9 cellular contexts compared by ENCODE assay signal in the genomic region with DNA sequence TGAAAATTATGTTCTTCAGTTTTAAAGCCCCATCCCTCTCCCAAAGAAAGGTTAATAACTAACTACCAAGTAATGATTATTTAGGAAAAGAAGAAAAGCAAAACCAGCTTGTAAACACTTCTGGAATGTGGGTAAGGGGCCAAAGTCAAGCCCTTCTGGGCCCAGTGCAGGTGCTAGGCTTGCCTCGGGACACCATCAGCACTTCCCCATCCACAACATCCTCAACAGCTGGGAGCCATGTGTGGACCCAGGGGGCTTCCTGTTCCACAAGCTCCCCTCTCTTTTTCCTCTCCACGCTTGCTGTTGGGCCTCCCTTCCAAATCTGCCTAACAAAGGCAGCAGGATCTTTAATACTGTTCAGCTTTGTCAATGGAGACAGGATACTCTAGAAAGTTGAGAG. TPM values are rescaled to one million over a fixed set of nuclear protein-coding genes. Genes with fewer than 3 reads are reported as not detected.
DNase-seq lines count a peak whose midpoint lies in the region; TF ChIP-seq lines count a peak whose summit lies in the region.
"Not testable (repeated sequence)": the region's sequence is repeated elsewhere in the genome, so short reads cannot be mapped to it uniquely, and the experiment has no call there.
"Had no signal": no experiment of that assay in that cellular context is flagged by ENCODE, and none has a peak within 500 bp of the region (broad histone marks: within the 10 kb centered on the region; RNA-seq: fewer than 3 reads in every experiment).

No MANE protein-coding gene starts in this region.

- intact Hi-C loops in Caco-2 (cut with micrococcal nuclease; ENCODE audit: unreplicated experiment): not testable (repeated sequence)

- H3K27me3 Mint-ChIP-seq in Caco-2 (ENCODE audit: insufficient read depth, unreplicated experiment); type B pancreatic cell: not testable (repeated sequence)

- not testable (repeated sequence) for H3K4me2 ChIP-seq in neuronal stem cell (ENCODE audit: insufficient read depth, low read length, poor library complexity, severe bottlenecking)

- not testable (repeated sequence) for H3K23ac ChIP-seq in neuronal stem cell (ENCODE audit: low read depth, low read length, poor library complexity)

- H2BK12ac ChIP-seq in neuronal stem cell (ENCODE audit: low read length): not testable (repeated sequence)

- DNase-seq in Caco-2 (peak in 1 of 2 experiments; percentile 28), HAP-1 (ENCODE audit: low spot score in 2 of 2) (peak; percentile 34 to 60), NT2/D1 (ENCODE audit: low read depth, low spot score) (peak; percentile 47), type B pancreatic cell (ENCODE audit: extremely low spot score, unreplicated experiment) (peak; percentile 32)
- DNase-seq in activated effector memory CD4-positive, alpha-beta T cell treated with anti-CD3 and anti-CD28 coated beads, Interleukin-2, amount 50 U/mL, for 16 hours: peak; percentile 27
- DNase-seq in neuronal stem cell (ENCODE audit: low spot score): not testable (repeated sequence)

- not testable (repeated sequence) for H3K27ac ChIP-seq in iPS-18a (ENCODE audit: low read length); liver (ENCODE audit: low read depth in 1 of 2, low read length in 2 of 2); neuronal stem cell (replicated peaks; ENCODE audit: low read length)

- H2BK15ac ChIP-seq in neuronal stem cell (ENCODE audit: low read length): not testable (repeated sequence)

- H3K4me1 ChIP-seq in Caco-2: peaks cover 25% of the 10 kb centered on the region
- peaks cover 10% of the 10 kb centered on the region for H3K4me1 ChIP-seq in HAP-1
- not testable (repeated sequence) for H3K4me1 ChIP-seq in NT2/D1 (ENCODE audit: insufficient read depth, insufficient read length); neuronal stem cell (ENCODE audit: control insufficient read depth in 2 of 2, insufficient read depth in 1 of 2, low read depth in 1 of 2, low read length in 2 of 2)
- peaks cover 25% of the 10 kb centered on the region for H3K4me1 ChIP-seq in iPS-18a (ENCODE audit: control insufficient read depth, low read depth, low read length)
- peaks cover 6 to 26% (median 11%) of the 10 kb centered on the region in 4 donors for H3K4me1 ChIP-seq in liver (ENCODE audit: control insufficient read depth in 4 of 4, insufficient read depth in 4 of 4, low read length in 3 of 4)

- H3K18ac ChIP-seq in neuronal stem cell (ENCODE audit: low read length): not testable (repeated sequence)

- not testable (repeated sequence) for H3K9me3 Mint-ChIP-seq in Caco-2 (ENCODE audit: unreplicated experiment); type B pancreatic cell

- not testable (repeated sequence) for H3K4ac ChIP-seq in neuronal stem cell (ENCODE audit: low read length)

- POLR2A ChIA-PET in Caco-2 (lab: Charles Lee): not testable (repeated sequence)

- H3K27ac Mint-ChIP-seq in Caco-2 (ENCODE audit: unreplicated experiment); type B pancreatic cell: not testable (repeated sequence)

- H2AK5ac ChIP-seq in neuronal stem cell (ENCODE audit: low read depth, low read length): not testable (repeated sequence)

- H4K8ac ChIP-seq in neuronal stem cell (ENCODE audit: low read depth, low read length): not testable (repeated sequence)

- H3K4me1 Mint-ChIP-seq in Caco-2 (ENCODE audit: low read depth, unreplicated experiment) (peaks cover 31% of the 10 kb centered on the region), type B pancreatic cell (ENCODE audit: unreplicated experiment) (peaks cover 11% of the 10 kb centered on the region)

- H4K91ac ChIP-seq in neuronal stem cell (ENCODE audit: low read depth, low read length, poor library complexity): not testable (repeated sequence)

- H2BK5ac ChIP-seq in neuronal stem cell (ENCODE audit: low read length): not testable (repeated sequence)

- WGBS in liver: 25% methylated on average over 2 of the region's 2 CpGs
- WGBS in neuronal stem cell (ENCODE audit: extremely low coverage in 2 of 2, insufficient read length in 2 of 2, insufficient replicate concordance in 1 of 2), 2 donors: no CpG with 5 or more reads among the region's 2 CpGs

- not testable (repeated sequence) for H3K14ac ChIP-seq in neuronal stem cell (ENCODE audit: low read length)

- TF ChIP-seq RAD21 in liver (IDR thresholded peaks at IDR 0.05): not testable (repeated sequence)

- H3K36me3 ChIP-seq in Caco-2 (ENCODE audit: control insufficient read depth, insufficient read depth, low read length); HAP-1 (replicated peaks); NT2/D1 (ENCODE audit: insufficient read depth, insufficient read length, low read length); iPS-18a (ENCODE audit: control insufficient read depth, low read depth, low read length); liver (ENCODE audit: control insufficient read depth in 4 of 4, insufficient read depth in 3 of 4, low read depth in 1 of 4, low read length in 3 of 4); neuronal stem cell (replicated peaks in 1 of 2; ENCODE audit: control insufficient read depth in 2 of 2, insufficient read depth in 2 of 2, low read length in 2 of 2): not testable (repeated sequence)

- CTCF ChIA-PET in Caco-2 (lab: Charles Lee): not testable (repeated sequence)

- not testable (repeated sequence) for H3K9ac ChIP-seq in NT2/D1 (ENCODE audit: insufficient read length, low read depth); iPS-18a (ENCODE audit: low read length); liver (ENCODE audit: low read depth in 1 of 2, low read length in 2 of 2); neuronal stem cell (ENCODE audit: low read depth, low read length, poor library complexity)

- BruUV-seq in Caco-2 (replicated peaks; lab: Mats Ljungman, UMichigan): not testable (repeated sequence)

- not testable (repeated sequence) for H3K27me3 ChIP-seq in Caco-2 (replicated peaks; ENCODE audit: control insufficient read depth, insufficient read depth, low read length); HAP-1 (ENCODE audit: low read depth); NT2/D1 (ENCODE audit: insufficient read depth, insufficient read length); iPS-18a (ENCODE audit: control insufficient read depth, insufficient read depth, low read length); liver (ENCODE audit: control insufficient read depth in 4 of 4, insufficient read depth in 4 of 4, low read length in 3 of 4); neuronal stem cell (ENCODE audit: control insufficient read depth in 3 of 3, insufficient read depth in 3 of 3, low read depth in 1 of 3, low read length in 3 of 3)

- peak overlapping the region; percentile 40 for H2AFZ ChIP-seq in neuronal stem cell (ENCODE audit: low read length)

- not testable (repeated sequence) for H3K9me3 ChIP-seq in Caco-2; HAP-1; NT2/D1 (ENCODE audit: insufficient read depth, low read length); iPS-18a (ENCODE audit: control insufficient read depth, low read depth, low read length); liver (ENCODE audit: control insufficient read depth in 4 of 4, low read length in 3 of 4); neuronal stem cell (replicated peaks in 1 of 2; ENCODE audit: control insufficient read depth in 2 of 2, insufficient read depth in 1 of 2, low read depth in 1 of 2, low read length in 2 of 2)

- H3K4me3 ChIP-seq in Caco-2 (ENCODE audit: low read depth, low read length); HAP-1; NT2/D1 (ENCODE audit: insufficient read length, low read depth); liver (ENCODE audit: low read depth in 1 of 3, low read length in 3 of 3); neuronal stem cell (ENCODE audit: low read length in 2 of 2): not testable (repeated sequence)
- H3K4me3 ChIP-seq in iPS-18a (ENCODE audit: low read length): peak overlapping the region; percentile 3

- not testable (repeated sequence) for TF ChIP-seq CTCF in Caco-2 (IDR thresholded peaks at IDR 0.05; ENCODE audit: insufficient read depth in 1 of 2, low read depth in 1 of 2, low read length in 1 of 2, severe bottlenecking in 1 of 2, unreplicated experiment in 1 of 2); liver (IDR thresholded peaks at IDR 0.05; ENCODE audit: low read depth, low read length, missing input control); type B pancreatic cell (conservative IDR thresholded peaks at IDR 0.05)

- in situ Hi-C loops in HAP-1 (cut with MboI; ENCODE audit: low sequenced_read_pairs): not testable (repeated sequence)

- peak overlapping the region; percentile 34 for H3K4me3 Mint-ChIP-seq in Caco-2 (ENCODE audit: unreplicated experiment)
- not testable (repeated sequence) for H3K4me3 Mint-ChIP-seq in type B pancreatic cell

- not testable (repeated sequence) for H2BK120ac ChIP-seq in neuronal stem cell (ENCODE audit: low read depth, low read length)

- not testable (repeated sequence) for H3K36me3 Mint-ChIP-seq in Caco-2 (ENCODE audit: insufficient read depth, unreplicated experiment); type B pancreatic cell

- not testable (repeated sequence) for H3K79me1 ChIP-seq in neuronal stem cell (ENCODE audit: low read depth, low read length)

TF ChIP-seq in liver, 16 proteins besides CTCF, POLR2A, EP300 and RAD21:
- TF ChIP-seq FOXA2 (IDR thresholded peaks at IDR 0.05): peak; percentile 5
- peak in 1 of 2 donors; percentile 6 for TF ChIP-seq HNF4A (conservative IDR thresholded peaks at IDR 0.05)
TF ChIP-seq in liver: peak in this region for 2; not testable (repeated sequence) for 14.

RNA-seq across cellular contexts. Expression of gene CSPG4, which starts 58.4 kb away (rescaled TPM):
- 0.12 and 0.20 TPM in 2 replicates for total RNA-seq in Caco-2 (2022)
- total RNA-seq in liver: 1 to 10 TPM; 1.2 to 1.5 TPM
- polyA plus RNA-seq in liver: under 1 TPM; 0.07 to 0.36 TPM
- polyA plus RNA-seq in neuronal stem cell (2013, experiment 1 of 2): 0.11 TPM
- 0.10 TPM for polyA plus RNA-seq in neuronal stem cell (2013, experiment 2 of 2)
- total RNA-seq in type B pancreatic cell (ENCODE audit: low replicate concordance): 0.19 and 7.3 TPM in 2 replicates
- total RNA-seq: CD8-positive, alpha-beta memory T cell had no signal
- polyA plus RNA-seq: CD8-positive, alpha-beta memory T cell had no signal
